In genomic region chr20:44211177-44212039, GRCh38 we compare ENCODE assay signal across 8 cellular contexts. TPM values are rescaled to one million over a fixed set of nuclear protein-coding genes. Genes with fewer than 3 reads are reported as not detected.
DNase-seq lines count a peak whose midpoint lies in the region; ATAC-seq and TF ChIP-seq lines count a peak whose summit lies in the region.

No MANE protein-coding gene starts in this region.

- DNase-seq in activated T-cell treated with anti-CD3 and anti-CD28 coated beads, Interleukin-2, amount 50 U/mL, for 72 hours, result no peak
- DNase-seq in activated T-cell treated with anti-CD3 and anti-CD28 coated beads, Interleukin-2, amount 50 U/mL, for 48 hours, result no peak
- DNase-seq in iris pigment epithelial cell (ENCODE audit: low read depth) (peak; percentile 42), NCI-H2107 (lab: John Stamatoyannopoulos, UW) (no peak)
- DNase-seq in stimulated activated effector memory CD8-positive, alpha-beta T cell treated with anti-CD3 and anti-CD28 coated beads, Interleukin-12 subunit alpha, Interleukin-12 subunit beta, amount 100 ng/mL, for 72 hours (ENCODE audit: low spot score in 2 of 2), result no peak
- DNase-seq in activated effector memory CD4-positive, alpha-beta T cell treated with Interleukin-2 at 50 U/mL for 16 hours, result no peak

- ATAC-seq in activated T-cell treated with anti-CD3 and anti-CD28 coated beads, Interleukin-2, amount 50 U/mL, for 72 hours (replicated peaks in 1 of 2), result no peak
- ATAC-seq in stimulated activated effector memory CD8-positive, alpha-beta T cell treated with anti-CD3 and anti-CD28 coated beads, Interleukin-12 subunit alpha, Interleukin-12 subunit beta, amount 100 ng/mL, for 72 hours, result no peak

- H3K4me2 ChIP-seq in Loucy (ENCODE audit: low read depth, low read length, poor library complexity, severe bottlenecking), result peak overlapping the region; percentile 91

- H3K4me1 Mint-ChIP-seq in activated T-cell treated with anti-CD3 and anti-CD28 coated beads, Interleukin-2, amount 50 U/mL, for 72 hours (ENCODE audit: low read depth), result peaks cover 57% of the 10 kb centered on the region
- peaks cover 52% of the 10 kb centered on the region for H3K4me1 Mint-ChIP-seq in stimulated activated effector memory CD8-positive, alpha-beta T cell treated with anti-CD3 and anti-CD28 coated beads, Interleukin-12 subunit alpha, Interleukin-12 subunit beta, amount 100 ng/mL, for 72 hours

- H3K9me2 ChIP-seq in Loucy (replicated peaks; ENCODE audit: low read depth, low read length), result no peaks in the 10 kb centered on the region

- no peak for TF ChIP-seq CTCF in Loucy (conservative IDR thresholded peaks at IDR 0.05; ENCODE audit: low read length)

- H3K79me2 ChIP-seq in Loucy (ENCODE audit: insufficient read depth, low read length), result peaks cover 48% of the 10 kb centered on the region

- no peaks in the 10 kb centered on the region for H3F3A ChIP-seq in Loucy (ENCODE audit: low read depth)

- peak overlapping the region; percentile 98 for H3K4me3 ChIP-seq in Loucy (ENCODE audit: low read length, poor library complexity, severe bottlenecking)

- H3K27ac Mint-ChIP-seq in activated T-cell treated with anti-CD3 and anti-CD28 coated beads, Interleukin-2, amount 50 U/mL, for 72 hours, result peak overlapping the region; percentile 95
- H3K27ac Mint-ChIP-seq in stimulated activated effector memory CD8-positive, alpha-beta T cell treated with anti-CD3 and anti-CD28 coated beads, Interleukin-12 subunit alpha, Interleukin-12 subunit beta, amount 100 ng/mL, for 72 hours, result peak overlapping the region; percentile 99

- no peaks in the 10 kb centered on the region for H3K27me3 ChIP-seq in Loucy (ENCODE audit: insufficient read depth, low read length, poor library complexity, severe bottlenecking)

- peak overlapping the region; percentile 93 for H2AFZ ChIP-seq in Loucy (ENCODE audit: low read length)

- peak overlapping the region; percentile 84 for H3K9ac ChIP-seq in Loucy (ENCODE audit: low read depth, low read length, poor library complexity, severe bottlenecking)

- peaks cover 42% of the 10 kb centered on the region for H3K4me1 ChIP-seq in Loucy (ENCODE audit: insufficient read depth, low read length, poor library complexity, severe bottlenecking)

- peak overlapping the region; percentile 92 to 100 for H3K4me3 Mint-ChIP-seq in activated T-cell treated with anti-CD3 and anti-CD28 coated beads, Interleukin-2, amount 50 U/mL, for 72 hours
- H3K4me3 Mint-ChIP-seq in stimulated activated effector memory CD8-positive, alpha-beta T cell treated with anti-CD3 and anti-CD28 coated beads, Interleukin-12 subunit alpha, Interleukin-12 subunit beta, amount 100 ng/mL, for 72 hours, result peak overlapping the region; percentile 99

- peaks cover 6 to 10% of the 10 kb centered on the region in 2 donors for H3K36me3 Mint-ChIP-seq in activated T-cell treated with anti-CD3 and anti-CD28 coated beads, Interleukin-2, amount 50 U/mL, for 72 hours (ENCODE audit: insufficient read depth in 2 of 2)
- H3K36me3 Mint-ChIP-seq in stimulated activated effector memory CD8-positive, alpha-beta T cell treated with anti-CD3 and anti-CD28 coated beads, Interleukin-12 subunit alpha, Interleukin-12 subunit beta, amount 100 ng/mL, for 72 hours, result peaks cover 32% of the 10 kb centered on the region

- H3K27ac ChIP-seq in angular gyrus (ENCODE audit: low read depth, low read length), result peak overlapping the region; percentile 89

- no peaks in the 10 kb centered on the region for H3K9me3 Mint-ChIP-seq in activated T-cell treated with anti-CD3 and anti-CD28 coated beads, Interleukin-2, amount 50 U/mL, for 72 hours
- H3K9me3 Mint-ChIP-seq in stimulated activated effector memory CD8-positive, alpha-beta T cell treated with anti-CD3 and anti-CD28 coated beads, Interleukin-12 subunit alpha, Interleukin-12 subunit beta, amount 100 ng/mL, for 72 hours, result no peaks in the 10 kb centered on the region

- no peaks in the 10 kb centered on the region for H3K27me3 Mint-ChIP-seq in activated T-cell treated with anti-CD3 and anti-CD28 coated beads, Interleukin-2, amount 50 U/mL, for 72 hours (ENCODE audit: low read depth)

- H3K36me3 ChIP-seq in Loucy (ENCODE audit: insufficient read depth, low read length), result peaks cover 2% of the 10 kb centered on the region; the same call in 1 of the 2 replicates

- peaks cover 40% of the 10 kb centered on the region for H4K20me1 ChIP-seq in Loucy (ENCODE audit: insufficient read depth, low read length, poor library complexity, severe bottlenecking)

- no peaks in the 10 kb centered on the region for H3K9me3 ChIP-seq in Loucy (ENCODE audit: insufficient read depth, low read depth, low read length)

RNA-seq across cellular contexts. Expression of gene OSER1, which starts 0.8 kb away (rescaled TPM):
- 10 to 100 TPM; 47.1 to 47.5 TPM for total RNA-seq in activated T-cell treated with anti-CD3 and anti-CD28 coated beads, Interleukin-2, amount 50 U/mL, for 72 hours

RNA-seq across cellular contexts. Expression of gene JPH2, which starts 24.4 kb away (rescaled TPM):
- under 1 TPM; 0.29 to 0.46 TPM for total RNA-seq in activated T-cell treated with anti-CD3 and anti-CD28 coated beads, Interleukin-2, amount 50 U/mL, for 72 hours

RNA-seq across cellular contexts. Expression of gene GDAP1L1, which starts 35.7 kb away (rescaled TPM):
- 1 to 10 TPM in 1 of 2 donors, under 1 TPM in 1; 1.00 to 1.0 TPM for total RNA-seq in activated T-cell treated with anti-CD3 and anti-CD28 coated beads, Interleukin-2, amount 50 U/mL, for 72 hours
